8 cellular contexts compared by ENCODE assay signal in genomic region chr3:61637088-61638051, GRCh38.
DNase-seq lines count a peak whose midpoint lies in the region; ATAC-seq and TF ChIP-seq lines count a peak whose summit lies in the region.

No MANE protein-coding gene starts in this region.

- in situ Hi-C loops in brain microvascular endothelial cell (cut with HindIII; ENCODE audit: low pct_ligation_motif_present, low sequenced_read_pairs): no loop called here

- H3K36me3 ChIP-seq in brain microvascular endothelial cell (replicated peaks): no peaks in the 10 kb centered on the region
- H3K36me3 ChIP-seq in psoas muscle (ENCODE audit: insufficient read depth in 1 of 2, low read depth in 1 of 2): no peaks in the 10 kb centered on the region

- no peak overlapping the region for H3K4me3 Mint-ChIP-seq in activated CD8-positive, alpha-beta T cell treated with anti-CD3 and anti-CD28 coated beads, Interleukin-2, amount 10 ng/mL, durations not matched to agents 7 days and 5 days
- H3K4me3 Mint-ChIP-seq in naive thymus-derived CD8-positive, alpha-beta T cell: no peak overlapping the region

- H3K4me3 ChIP-seq in brain microvascular endothelial cell (ENCODE audit: low read depth, low read length): no peak overlapping the region
- peak overlapping the region; percentile 54 for H3K4me3 ChIP-seq in psoas muscle

- 12 to 26% (median 16%) methylated on average over 16 of the region's 16 CpGs for WGBS in psoas muscle, 3 donors

- H3K27ac ChIP-seq in brain microvascular endothelial cell (peak overlapping the region; percentile 12), psoas muscle (peak overlapping the region; percentile 51)

- no peak overlapping the region for H3K27ac Mint-ChIP-seq in activated CD8-positive, alpha-beta T cell treated with anti-CD3 and anti-CD28 coated beads, Interleukin-2, amount 10 ng/mL, durations not matched to agents 7 days and 5 days
- H3K27ac Mint-ChIP-seq in naive thymus-derived CD8-positive, alpha-beta T cell: no peak overlapping the region

- CTCF ChIA-PET in activated CD8-positive, alpha-beta T cell treated with anti-CD3 and anti-CD28 coated beads, Interleukin-2, amount 10 ng/mL, durations not matched to agents 7 days and 5 days (lab: Charles Lee): no interaction called here
- CTCF ChIA-PET in HEK293T (lab: Yijun Ruan, JAX): no interaction called here

- H3K27me3 ChIP-seq in brain microvascular endothelial cell (replicated peaks): no peaks in the 10 kb centered on the region
- no peaks in the 10 kb centered on the region for H3K27me3 ChIP-seq in psoas muscle (ENCODE audit: insufficient read depth in 3 of 3, low read length in 2 of 3)

- peaks cover 9% of the 10 kb centered on the region for H3K4me1 ChIP-seq in psoas muscle

- H3K4me1 Mint-ChIP-seq in activated CD8-positive, alpha-beta T cell treated with anti-CD3 and anti-CD28 coated beads, Interleukin-2, amount 10 ng/mL, durations not matched to agents 7 days and 5 days (ENCODE audit: low read depth): no peaks in the 10 kb centered on the region
- no peaks in the 10 kb centered on the region for H3K4me1 Mint-ChIP-seq in naive thymus-derived CD8-positive, alpha-beta T cell

- H3K9me3 Mint-ChIP-seq in activated CD8-positive, alpha-beta T cell treated with anti-CD3 and anti-CD28 coated beads, Interleukin-2, amount 10 ng/mL, durations not matched to agents 7 days and 5 days (ENCODE audit: insufficient read depth): no peaks in the 10 kb centered on the region
- peaks cover 0 to 11% (median 0%) of the 10 kb centered on the region in 9 donors for H3K9me3 Mint-ChIP-seq in naive thymus-derived CD8-positive, alpha-beta T cell

- H3K36me3 Mint-ChIP-seq in activated CD8-positive, alpha-beta T cell treated with anti-CD3 and anti-CD28 coated beads, Interleukin-2, amount 10 ng/mL, durations not matched to agents 7 days and 5 days (ENCODE audit: low read depth): no peaks in the 10 kb centered on the region
- no peaks in the 10 kb centered on the region for H3K36me3 Mint-ChIP-seq in naive thymus-derived CD8-positive, alpha-beta T cell

- no peaks in the 10 kb centered on the region for H3K27me3 Mint-ChIP-seq in activated CD8-positive, alpha-beta T cell treated with anti-CD3 and anti-CD28 coated beads, Interleukin-2, amount 10 ng/mL, durations not matched to agents 7 days and 5 days (ENCODE audit: low read depth)
- peaks cover 0 to 10% (median 5%) of the 10 kb centered on the region in 5 donors for H3K27me3 Mint-ChIP-seq in naive thymus-derived CD8-positive, alpha-beta T cell

- DNase-seq in brain microvascular endothelial cell (peak; percentile 42), psoas muscle (peak in 1 of 2 donors; percentile 61), DMS53 treated with DMSO at 0.1 percent for 48 hours (lab: John Stamatoyannopoulos, UW; ENCODE audit: unreplicated experiment) (no peak), HEK293T (ENCODE audit: extremely low spot score) (no peak)
- no peak for DNase-seq in activated CD8-positive, alpha-beta T cell treated with anti-CD3 and anti-CD28 coated beads, Interleukin-2, amount 10 ng/mL, durations not matched to agents 7 days and 5 days
- DNase-seq in naive thymus-derived CD8-positive, alpha-beta T cell: no peak

- TF ChIP-seq CTCF in brain microvascular endothelial cell (IDR thresholded peaks at IDR 0.05; ENCODE audit: low read depth, low read length, missing control alignments): no peak
- no peak for TF ChIP-seq CTCF in psoas muscle (IDR thresholded peaks at IDR 0.05)

- intact Hi-C loops in psoas muscle (cut with DNase I): no loop called here

- POLR2A ChIA-PET in activated CD8-positive, alpha-beta T cell treated with anti-CD3 and anti-CD28 coated beads, Interleukin-2, amount 10 ng/mL, durations not matched to agents 7 days and 5 days (lab: Charles Lee): no interaction called here
- POLR2A ChIA-PET in HEK293T (lab: Yijun Ruan, JAX): interaction anchor here (3.2 kb wide), 1 partner anchor 76 kb away, joined by 11 read pairs; the partner anchor contains the start of gene PTPRG
- POLR2A ChIA-PET in naive thymus-derived CD8-positive, alpha-beta T cell (lab: Charles Lee): no interaction called here

- no peaks in the 10 kb centered on the region for H3K9me3 ChIP-seq in psoas muscle

- peak; percentile 98 for ATAC-seq in GM18867 (IDR thresholded peaks at IDR 0.05; ENCODE audit: unreplicated experiment)
- ATAC-seq in HG02981 (IDR thresholded peaks at IDR 0.05; ENCODE audit: unreplicated experiment): peak; percentile 87
- ATAC-seq in psoas muscle: peak; percentile 28 to 82 (median 62)
- ATAC-seq in activated CD8-positive, alpha-beta T cell treated with anti-CD3 and anti-CD28 coated beads, Interleukin-2, amount 10 ng/mL, durations not matched to agents 7 days and 5 days: no peak
- no peak for ATAC-seq in naive thymus-derived CD8-positive, alpha-beta T cell

TF ChIP-seq in HEK293T, 16 proteins besides CTCF, POLR2A, EP300 and RAD21:
- TF ChIP-seq BHLHE40 (IDR thresholded peaks at IDR 0.05; ENCODE audit: borderline replicate concordance) (no peak), LEF1 (IDR thresholded peaks at IDR 0.05; ENCODE audit: borderline replicate concordance) (no peak), ZNF384 (IDR thresholded peaks at IDR 0.05) (no peak), SP1 (IDR thresholded peaks at IDR 0.05) (no peak), L3MBTL2 (conservative IDR thresholded peaks at IDR 0.05) (no peak), ELF4 (IDR thresholded peaks at IDR 0.05) (no peak), FOXA1 (IDR thresholded peaks at IDR 0.05) (no peak), PKNOX1 (IDR thresholded peaks at IDR 0.05) (no peak), ARNT (IDR thresholded peaks at IDR 0.05) (no peak), NFRKB (IDR thresholded peaks at IDR 0.05) (no peak), CTBP1 (IDR thresholded peaks at IDR 0.05; ENCODE audit: borderline replicate concordance) (no peak), TARDBP (IDR thresholded peaks at IDR 0.05) (no peak), FOXK2 (IDR thresholded peaks at IDR 0.05) (no peak)

Comparison
In these comparisons a context has a peak if more than half of its experiments do, and no peak if none do; other contexts are left out.
1. ATAC-seq: peak in GM18867 (single experiment), HG02981 (single experiment) and psoas muscle (4 of 4); none in activated CD8-positive, alpha-beta T cell treated with anti-CD3 and anti-CD28 coated beads, Interleukin-2, amount 10 ng/mL, durations not matched to agents 7 days and 5 days (single experiment) and naive thymus-derived CD8-positive, alpha-beta T cell (0 of 2).